10 cellular contexts compared by ENCODE assay signal in genomic region chr6:166435574-166435973, GRCh38. TPM values are rescaled to one million over a fixed set of nuclear protein-coding genes. Genes with fewer than 3 reads are reported as not detected.
DNase-seq lines count a peak whose midpoint lies in the region; ATAC-seq and TF ChIP-seq lines count a peak whose summit lies in the region.
"Had no signal": no experiment of that assay in that cellular context is flagged by ENCODE, and none has a peak within 500 bp of the region (broad histone marks: within the 10 kb centered on the region; RNA-seq: fewer than 3 reads in every experiment).

No MANE protein-coding gene starts in this region.

- intact Hi-C loops in activated CD4-positive, alpha-beta T cell treated with anti-CD3 and anti-CD28 coated beads for 36 hours (cut with DNase I, micrococcal nuclease): no loop called here
- intact Hi-C loops in stomach (cut with DNase I; ENCODE audit: low total_unique reads): no loop called here

- peaks cover 10 to 54% of the 10 kb centered on the region in 2 experiments for H3K36me3 ChIP-seq in SK-N-SH (replicated peaks in 1 of 2; ENCODE audit: control insufficient read depth in 1 of 2, insufficient read depth in 2 of 2, low read length in 1 of 2)
- H3K36me3 ChIP-seq in stomach: peaks cover 21 to 77% (median 55%) of the 10 kb centered on the region in 4 donors

- peak; percentile 58 for ATAC-seq in activated CD4-positive, alpha-beta T cell treated with anti-CD3 and anti-CD28 coated beads for 36 hours
- ATAC-seq in esophagus mucosa (peak; percentile 67), HG03097 (IDR thresholded peaks at IDR 0.05; ENCODE audit: low FRiP score, unreplicated experiment) (no peak)

- peak overlapping the region in 1 of 2 experiments; percentile 80; a peak in 2 of 4 replicates for H3K27ac ChIP-seq in SK-N-SH (ENCODE audit: low read depth in 2 of 2, low read length in 1 of 2)
- no peak overlapping the region for H3K27ac ChIP-seq in stomach
- H3K27ac ChIP-seq: neutrophil had no signal

- no peaks in the 10 kb centered on the region for H3F3A ChIP-seq in SK-N-SH (replicated peaks; ENCODE audit: insufficient read depth)

- H2AFZ ChIP-seq in SK-N-SH (ENCODE audit: low read depth): no peak overlapping the region

- TF ChIP-seq CTCF in SK-N-SH (IDR thresholded peaks at IDR 0.05): no peak
- TF ChIP-seq CTCF in stomach (IDR thresholded peaks at IDR 0.05): no peak

- H3K4me2 ChIP-seq in SK-N-SH: no peak overlapping the region

- peak in 1 of 2 experiments; percentile 30; a peak in 1 of 4 replicates for TF ChIP-seq EP300 in SK-N-SH (IDR thresholded peaks at IDR 0.05; ENCODE audit: borderline replicate concordance in 1 of 2, low read depth in 1 of 2, low read length in 1 of 2)
- no peak for TF ChIP-seq EP300 in stomach (IDR thresholded peaks at IDR 0.05)

- peak; percentile 72 for TF ChIP-seq RAD21 in SK-N-SH (IDR thresholded peaks at IDR 0.05; ENCODE audit: low read length)

- H3K4me3 ChIP-seq in SK-N-SH (ENCODE audit: low read depth in 2 of 2, low read length in 1 of 2) (no peak overlapping the region), stomach (no peak overlapping the region)

- H3K9me3 Mint-ChIP-seq in activated CD4-positive, alpha-beta T cell treated with anti-CD3 and anti-CD28 coated beads for 36 hours (ENCODE audit: low read depth): no peaks in the 10 kb centered on the region

- DNase-seq in activated CD4-positive, alpha-beta T cell treated with anti-CD3 and anti-CD28 coated beads for 36 hours: peak; percentile 51
- DNase-seq in activated CD4-positive, alpha-beta T cell treated with anti-CD3 and anti-CD28 coated beads for 1 hour: no peak
- DNase-seq in SK-N-SH (peak; percentile 71), stomach (peak; percentile 31), AG08395 (ENCODE audit: low spot score) (no peak), NCI-H345 treated with DMSO at 0.1 percent for 48 hours (lab: John Stamatoyannopoulos, UW; ENCODE audit: unreplicated experiment) (no peak)
- DNase-seq: NCI-H2081 had no signal

- peaks cover 18% of the 10 kb centered on the region for H3K4me1 Mint-ChIP-seq in activated CD4-positive, alpha-beta T cell treated with anti-CD3 and anti-CD28 coated beads for 36 hours

- no peak overlapping the region for H3K27ac Mint-ChIP-seq in activated CD4-positive, alpha-beta T cell treated with anti-CD3 and anti-CD28 coated beads for 36 hours

- POLR2A ChIA-PET in activated CD4-positive, alpha-beta T cell treated with anti-CD3 and anti-CD28 coated beads for 36 hours (lab: Charles Lee): interaction anchor here (0.9 kb wide), 1 partner anchor 10 kb away, joined by 5 read pairs; no protein-coding TSS in a partner anchor
- POLR2A ChIA-PET in SK-N-SH (lab: Yijun Ruan, JAX): interaction anchor here (0.6 to 1.6 kb wide), 2 partner anchors 191 to 507 kb away, joined by 3 to 8 read pairs; partner anchors contain the start of gene RPS6KA2

- H3K27me3 Mint-ChIP-seq in activated CD4-positive, alpha-beta T cell treated with anti-CD3 and anti-CD28 coated beads for 36 hours: no peaks in the 10 kb centered on the region

- H3K79me2 ChIP-seq in SK-N-SH (ENCODE audit: insufficient read depth): no peaks in the 10 kb centered on the region

- no peak for TF ChIP-seq POLR2A in stomach (IDR thresholded peaks at IDR 0.05)

- no peak overlapping the region for H3K9ac ChIP-seq in SK-N-SH

- H3K4me3 Mint-ChIP-seq in activated CD4-positive, alpha-beta T cell treated with anti-CD3 and anti-CD28 coated beads for 36 hours: no peak overlapping the region

- H3K4me1 ChIP-seq in SK-N-SH (ENCODE audit: control insufficient read depth in 1 of 2, insufficient read depth in 2 of 2, low read depth in 1 of 2, low read length in 1 of 2) (peaks cover 0 to 42% of the 10 kb centered on the region in 2 experiments; a peak in 2 of 4 replicates), stomach (peaks cover 0 to 7% (median 0%) of the 10 kb centered on the region in 4 donors)

- CTCF ChIA-PET in activated CD4-positive, alpha-beta T cell treated with anti-CD3 and anti-CD28 coated beads for 36 hours (lab: Charles Lee): interaction anchor here (0.7 to 1.1 kb wide), 3 partner anchors 41 to 92 kb away, joined by 3 to 4 read pairs (median 3); no protein-coding TSS in a partner anchor
- CTCF ChIA-PET in SK-N-SH (lab: Yijun Ruan, JAX): interaction anchor here (0.7 to 2.8 kb wide), 16 partner anchors 11 to 1308 kb away, joined by 3 to 11 read pairs (median 4); no protein-coding TSS in a partner anchor

- H4K20me1 ChIP-seq in SK-N-SH (ENCODE audit: insufficient read depth): no peaks in the 10 kb centered on the region

- H3K27me3 ChIP-seq in SK-N-SH (ENCODE audit: insufficient read depth) (no peaks in the 10 kb centered on the region), stomach (no peaks in the 10 kb centered on the region)
- H3K27me3 ChIP-seq: neutrophil had no signal

- no peaks in the 10 kb centered on the region for H3K9me3 ChIP-seq in SK-N-SH
- no peaks in the 10 kb centered on the region for H3K9me3 ChIP-seq in stomach
- H3K9me3 ChIP-seq: neutrophil had no signal

- H3K36me3 Mint-ChIP-seq in activated CD4-positive, alpha-beta T cell treated with anti-CD3 and anti-CD28 coated beads for 36 hours (ENCODE audit: low read depth): peaks cover under 1% of the 10 kb centered on the region

- no peaks in the 10 kb centered on the region for H3K9me2 ChIP-seq in SK-N-SH

- 88% methylated on average over 7 of the region's 10 CpGs for WGBS in SK-N-SH (ENCODE audit: low lambda C conversion rate)
- 60 to 66% (median 63%) methylated on average over 1 to 10 of the region's 10 CpGs for WGBS in stomach, 5 donors

TF ChIP-seq in SK-N-SH, 30 proteins besides CTCF, POLR2A, EP300 and RAD21:
- TF ChIP-seq TAF1 (IDR thresholded peaks at IDR 0.05; ENCODE audit: borderline replicate concordance, low read depth, low read length) (no peak), NRF1 (IDR thresholded peaks at IDR 0.05; ENCODE audit: low read depth, low read length) (no peak), SMC3 (IDR thresholded peaks at IDR 0.05; ENCODE audit: low read depth, low read length) (peak; percentile 25; the same call in 1 of the 2 replicates), NFIC (IDR thresholded peaks at IDR 0.05; ENCODE audit: borderline replicate concordance) (no peak), MXI1 (IDR thresholded peaks at IDR 0.05; ENCODE audit: low read depth, low read length) (peak; percentile 22; the same call in 1 of the 2 replicates), FOXJ3 (CRISPR knock-in tag; IDR thresholded peaks at IDR 0.05) (no peak), CHD2 (IDR thresholded peaks at IDR 0.05; ENCODE audit: low read length, partially characterized antibody) (peak; percentile 25), TEAD4 (IDR thresholded peaks at IDR 0.05; ENCODE audit: borderline replicate concordance, insufficient read depth) (no peak)
TF ChIP-seq in SK-N-SH: peak in this region for 3.

RNA-seq across cellular contexts. Expression of gene MPC1, which starts 52.8 kb away (rescaled TPM):
- 10 to 100 TPM; 17.7 to 20.5 TPM for total RNA-seq in activated CD4-positive, alpha-beta T cell treated with anti-CD3 and anti-CD28 coated beads for 36 hours
- polyA plus RNA-seq in SK-N-SH (2012; rRNA removed) (13.6 and 13.7 TPM in 2 replicates), stomach (100 to 1,000 TPM in 2 of 3 donors, 10 to 100 TPM in 1; 64.7 to 188 (median 155) TPM)
- polyA plus RNA-seq in SK-N-SH (2012; cell fraction: cytosol; rRNA removed): 16.0 and 18.7 TPM in 2 replicates
- polyA plus RNA-seq in SK-N-SH (2012; cell fraction: nucleus; rRNA removed): 4.5 and 10.0 TPM in 2 replicates
- total RNA-seq in esophagus mucosa (43.4 TPM), stomach (100 to 1,000 TPM in 1 of 5 donors, 10 to 100 TPM in 4; 48.4 to 120 (median 88.1) TPM)

Comparison
In these comparisons a context has a peak if more than half of its experiments do, and no peak if none do; other contexts are left out.
1. DNase-seq: peak in activated CD4-positive, alpha-beta T cell treated with anti-CD3 and anti-CD28 coated beads for 36 hours (single experiment), SK-N-SH (single experiment) and stomach (single experiment); none in activated CD4-positive, alpha-beta T cell treated with anti-CD3 and anti-CD28 coated beads for 1 hour (single experiment), AG08395 (single experiment) and NCI-H345 treated with DMSO at 0.1 percent for 48 hours (single experiment).